Comparison of ENCODE assay signal across 1 cellular context in genomic region chr2:188032306-188032705, GRCh38.
TF ChIP-seq lines count a peak whose summit lies in the region.

No MANE protein-coding gene starts in this region.

TF ChIP-seq in H1, 55 proteins besides CTCF, POLR2A, EP300 and RAD21 (continued from another document):
- no peak for TF ChIP-seq MAX (IDR thresholded peaks at IDR 0.05)
- TF ChIP-seq TEAD4 (IDR thresholded peaks at IDR 0.05; ENCODE audit: low read depth, low read length), result peak; percentile 53
- TF ChIP-seq EGR1 (IDR thresholded peaks at IDR 0.05; ENCODE audit: borderline replicate concordance, low read depth, low read length), result no peak
- no peak for TF ChIP-seq SIRT6 (IDR thresholded peaks at IDR 0.05; ENCODE audit: low read length)
- no peak for TF ChIP-seq MAFK (IDR thresholded peaks at IDR 0.05; ENCODE audit: low read depth, low read length)
- no peak for TF ChIP-seq BACH1 (IDR thresholded peaks at IDR 0.05; ENCODE audit: low read length)
- TF ChIP-seq JUND (IDR thresholded peaks at IDR 0.05; ENCODE audit: low read length), result no peak
- TF ChIP-seq GABPA (IDR thresholded peaks at IDR 0.05; ENCODE audit: borderline replicate concordance, insufficient read depth, low read length), result no peak
- no peak for TF ChIP-seq RFX5 (IDR thresholded peaks at IDR 0.05; ENCODE audit: borderline replicate concordance, low read depth, low read length)
- peak; percentile 53; the same call in 1 of the 2 replicates for TF ChIP-seq TAF1 (IDR thresholded peaks at IDR 0.05; ENCODE audit: low read depth, low read length)
- TF ChIP-seq SIN3A (conservative IDR thresholded peaks at IDR 0.05 in 1 of 2, IDR thresholded peaks at IDR 0.05 in 1 of 2; ENCODE audit: low read depth in 1 of 2, low read length in 2 of 2), result no peak
- TF ChIP-seq TCF12 (IDR thresholded peaks at IDR 0.05; ENCODE audit: low read depth, low read length), result no peak
- no peak for TF ChIP-seq JUN (IDR thresholded peaks at IDR 0.05; ENCODE audit: low read depth, low read length)
- TF ChIP-seq, protein P1, sequence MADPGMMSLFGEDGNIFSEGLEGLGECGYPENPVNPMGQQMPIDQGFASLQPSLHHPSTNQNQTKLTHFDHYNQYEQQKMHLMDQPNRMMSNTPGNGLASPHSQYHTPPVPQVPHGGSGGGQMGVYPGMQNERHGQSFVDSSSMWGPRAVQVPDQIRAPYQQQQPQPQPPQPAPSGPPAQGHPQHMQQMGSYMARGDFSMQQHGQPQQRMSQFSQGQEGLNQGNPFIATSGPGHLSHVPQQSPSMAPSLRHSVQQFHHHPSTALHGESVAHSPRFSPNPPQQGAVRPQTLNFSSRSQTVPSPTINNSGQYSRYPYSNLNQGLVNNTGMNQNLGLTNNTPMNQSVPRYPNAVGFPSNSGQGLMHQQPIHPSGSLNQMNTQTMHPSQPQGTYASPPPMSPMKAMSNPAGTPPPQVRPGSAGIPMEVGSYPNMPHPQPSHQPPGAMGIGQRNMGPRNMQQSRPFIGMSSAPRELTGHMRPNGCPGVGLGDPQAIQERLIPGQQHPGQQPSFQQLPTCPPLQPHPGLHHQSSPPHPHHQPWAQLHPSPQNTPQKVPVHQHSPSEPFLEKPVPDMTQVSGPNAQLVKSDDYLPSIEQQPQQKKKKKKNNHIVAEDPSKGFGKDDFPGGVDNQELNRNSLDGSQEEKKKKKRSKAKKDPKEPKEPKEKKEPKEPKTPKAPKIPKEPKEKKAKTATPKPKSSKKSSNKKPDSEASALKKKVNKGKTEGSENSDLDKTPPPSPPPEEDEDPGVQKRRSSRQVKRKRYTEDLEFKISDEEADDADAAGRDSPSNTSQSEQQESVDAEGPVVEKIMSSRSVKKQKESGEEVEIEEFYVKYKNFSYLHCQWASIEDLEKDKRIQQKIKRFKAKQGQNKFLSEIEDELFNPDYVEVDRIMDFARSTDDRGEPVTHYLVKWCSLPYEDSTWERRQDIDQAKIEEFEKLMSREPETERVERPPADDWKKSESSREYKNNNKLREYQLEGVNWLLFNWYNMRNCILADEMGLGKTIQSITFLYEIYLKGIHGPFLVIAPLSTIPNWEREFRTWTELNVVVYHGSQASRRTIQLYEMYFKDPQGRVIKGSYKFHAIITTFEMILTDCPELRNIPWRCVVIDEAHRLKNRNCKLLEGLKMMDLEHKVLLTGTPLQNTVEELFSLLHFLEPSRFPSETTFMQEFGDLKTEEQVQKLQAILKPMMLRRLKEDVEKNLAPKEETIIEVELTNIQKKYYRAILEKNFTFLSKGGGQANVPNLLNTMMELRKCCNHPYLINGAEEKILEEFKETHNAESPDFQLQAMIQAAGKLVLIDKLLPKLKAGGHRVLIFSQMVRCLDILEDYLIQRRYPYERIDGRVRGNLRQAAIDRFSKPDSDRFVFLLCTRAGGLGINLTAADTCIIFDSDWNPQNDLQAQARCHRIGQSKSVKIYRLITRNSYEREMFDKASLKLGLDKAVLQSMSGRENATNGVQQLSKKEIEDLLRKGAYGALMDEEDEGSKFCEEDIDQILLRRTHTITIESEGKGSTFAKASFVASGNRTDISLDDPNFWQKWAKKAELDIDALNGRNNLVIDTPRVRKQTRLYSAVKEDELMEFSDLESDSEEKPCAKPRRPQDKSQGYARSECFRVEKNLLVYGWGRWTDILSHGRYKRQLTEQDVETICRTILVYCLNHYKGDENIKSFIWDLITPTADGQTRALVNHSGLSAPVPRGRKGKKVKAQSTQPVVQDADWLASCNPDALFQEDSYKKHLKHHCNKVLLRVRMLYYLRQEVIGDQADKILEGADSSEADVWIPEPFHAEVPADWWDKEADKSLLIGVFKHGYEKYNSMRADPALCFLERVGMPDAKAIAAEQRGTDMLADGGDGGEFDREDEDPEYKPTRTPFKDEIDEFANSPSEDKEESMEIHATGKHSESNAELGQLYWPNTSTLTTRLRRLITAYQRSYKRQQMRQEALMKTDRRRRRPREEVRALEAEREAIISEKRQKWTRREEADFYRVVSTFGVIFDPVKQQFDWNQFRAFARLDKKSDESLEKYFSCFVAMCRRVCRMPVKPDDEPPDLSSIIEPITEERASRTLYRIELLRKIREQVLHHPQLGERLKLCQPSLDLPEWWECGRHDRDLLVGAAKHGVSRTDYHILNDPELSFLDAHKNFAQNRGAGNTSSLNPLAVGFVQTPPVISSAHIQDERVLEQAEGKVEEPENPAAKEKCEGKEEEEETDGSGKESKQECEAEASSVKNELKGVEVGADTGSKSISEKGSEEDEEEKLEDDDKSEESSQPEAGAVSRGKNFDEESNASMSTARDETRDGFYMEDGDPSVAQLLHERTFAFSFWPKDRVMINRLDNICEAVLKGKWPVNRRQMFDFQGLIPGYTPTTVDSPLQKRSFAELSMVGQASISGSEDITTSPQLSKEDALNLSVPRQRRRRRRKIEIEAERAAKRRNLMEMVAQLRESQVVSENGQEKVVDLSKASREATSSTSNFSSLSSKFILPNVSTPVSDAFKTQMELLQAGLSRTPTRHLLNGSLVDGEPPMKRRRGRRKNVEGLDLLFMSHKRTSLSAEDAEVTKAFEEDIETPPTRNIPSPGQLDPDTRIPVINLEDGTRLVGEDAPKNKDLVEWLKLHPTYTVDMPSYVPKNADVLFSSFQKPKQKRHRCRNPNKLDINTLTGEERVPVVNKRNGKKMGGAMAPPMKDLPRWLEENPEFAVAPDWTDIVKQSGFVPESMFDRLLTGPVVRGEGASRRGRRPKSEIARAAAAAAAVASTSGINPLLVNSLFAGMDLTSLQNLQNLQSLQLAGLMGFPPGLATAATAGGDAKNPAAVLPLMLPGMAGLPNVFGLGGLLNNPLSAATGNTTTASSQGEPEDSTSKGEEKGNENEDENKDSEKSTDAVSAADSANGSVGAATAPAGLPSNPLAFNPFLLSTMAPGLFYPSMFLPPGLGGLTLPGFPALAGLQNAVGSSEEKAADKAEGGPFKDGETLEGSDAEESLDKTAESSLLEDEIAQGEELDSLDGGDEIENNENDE (IDR thresholded peaks at IDR 0.05; ENCODE audit: insufficient replicate concordance, low read length), result no peak
- no peak for TF ChIP-seq SP4 (IDR thresholded peaks at IDR 0.05; ENCODE audit: low read length)
- TF ChIP-seq KDM4A (IDR thresholded peaks at IDR 0.05; ENCODE audit: low read depth, low read length, severe bottlenecking), result no peak
- no peak for TF ChIP-seq EZH2 (IDR thresholded peaks at IDR 0.05; ENCODE audit: low read depth, low read length, severe bottlenecking)
- TF ChIP-seq, protein P2, sequence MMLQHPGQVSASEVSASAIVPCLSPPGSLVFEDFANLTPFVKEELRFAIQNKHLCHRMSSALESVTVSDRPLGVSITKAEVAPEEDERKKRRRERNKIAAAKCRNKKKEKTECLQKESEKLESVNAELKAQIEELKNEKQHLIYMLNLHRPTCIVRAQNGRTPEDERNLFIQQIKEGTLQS (IDR thresholded peaks at IDR 0.05; ENCODE audit: insufficient read depth, low read depth, low read length), result no peak
- TF ChIP-seq POU5F1 (IDR thresholded peaks at IDR 0.05; ENCODE audit: low read depth, low read length), result no peak
- TF ChIP-seq BCL11A (IDR thresholded peaks at IDR 0.05; ENCODE audit: low read depth in 2 of 2, low read length in 2 of 2), result peak; percentile 7 to 44
- peak; percentile 81; the same call in 1 of the 2 replicates for TF ChIP-seq SP1 (IDR thresholded peaks at IDR 0.05; ENCODE audit: low read depth, low read length)
- TF ChIP-seq CREB1 (IDR thresholded peaks at IDR 0.05), result no peak
- no peak for TF ChIP-seq KDM5A (IDR thresholded peaks at IDR 0.05; ENCODE audit: low read length)
- TF ChIP-seq TBP (IDR thresholded peaks at IDR 0.05; ENCODE audit: low read depth, low read length), result peak; percentile 73; the same call in 1 of the 2 replicates
- TF ChIP-seq TAF7 (optimal IDR thresholded peaks at IDR 0.05; ENCODE audit: borderline replicate concordance, low read depth, low read length), result no peak
- TF ChIP-seq SRF (IDR thresholded peaks at IDR 0.05; ENCODE audit: low read depth, low read length), result no peak
- peak; percentile 66 for TF ChIP-seq NANOG (IDR thresholded peaks at IDR 0.05; ENCODE audit: insufficient read depth, low read depth, low read length, poor library complexity, severe bottlenecking)
TF ChIP-seq in H1: peak in this region for 6.
